8 cellular contexts compared by ENCODE assay signal in genomic region chr12:77685112-77685511, GRCh38.
A peak's percentile ranks its signal among the peaks of the same experiment; 100 is the strongest.
DNase-seq lines count a peak whose midpoint lies in the region; ATAC-seq and TF ChIP-seq lines count a peak whose summit lies in the region.

No MANE protein-coding gene starts in this region.

- H3K27me3 Mint-ChIP-seq in naive thymus-derived CD8-positive, alpha-beta T cell, result no peaks in the 10 kb centered on the region

- H3K4me1 Mint-ChIP-seq in naive thymus-derived CD8-positive, alpha-beta T cell, result no peaks in the 10 kb centered on the region

- peaks cover 11% of the 10 kb centered on the region for H3K4me1 ChIP-seq in suprapubic skin

- POLR2A ChIA-PET in naive thymus-derived CD8-positive, alpha-beta T cell (lab: Charles Lee), result no interaction called here

- H3K27me3 ChIP-seq in suprapubic skin, result no peaks in the 10 kb centered on the region

- no peak overlapping the region for H3K27ac Mint-ChIP-seq in naive thymus-derived CD8-positive, alpha-beta T cell

- H3K36me3 Mint-ChIP-seq in naive thymus-derived CD8-positive, alpha-beta T cell, result no peaks in the 10 kb centered on the region

- H3K27ac ChIP-seq in suprapubic skin, result no peak overlapping the region

- H3K4me3 Mint-ChIP-seq in naive thymus-derived CD8-positive, alpha-beta T cell, result no peak overlapping the region

- peak; percentile 30 to 39 for TF ChIP-seq CTCF in suprapubic skin (IDR thresholded peaks at IDR 0.05)

- no peaks in the 10 kb centered on the region for H3K9me3 ChIP-seq in suprapubic skin

- 7% methylated on average over 6 of the region's 6 CpGs for WGBS in suprapubic skin

- no peak for TF ChIP-seq POLR2A in suprapubic skin (IDR thresholded peaks at IDR 0.05)

- no peaks in the 10 kb centered on the region for H3K36me3 ChIP-seq in suprapubic skin

- no peak overlapping the region for H3K4me3 ChIP-seq in suprapubic skin

- H3K9me3 Mint-ChIP-seq in naive thymus-derived CD8-positive, alpha-beta T cell, result peaks cover 0 to 11% (median 3%) of the 10 kb centered on the region in 9 donors

- ATAC-seq in GM19452 (IDR thresholded peaks at IDR 0.05; ENCODE audit: unreplicated experiment), result peak; percentile 75
- no peak for ATAC-seq in naive thymus-derived CD8-positive, alpha-beta T cell

- DNase-seq in DMS53 (lab: John Stamatoyannopoulos, UW) (peak; percentile 91), HPDE6-E6E7 (ENCODE audit: extremely low spot score) (peak; percentile 32), NCI-H69 (lab: John Stamatoyannopoulos, UW) (peak; percentile 74), brain pericyte (ENCODE audit: low read depth, low spot score) (peak; percentile 41), inferior parietal cortex (ENCODE audit: extremely low spot score) (peak; percentile 82), suprapubic skin (ENCODE audit: low spot score in 2 of 2) (peak in 1 of 2 donors; percentile 62)
- no peak for DNase-seq in naive thymus-derived CD8-positive, alpha-beta T cell

- no peak for TF ChIP-seq EP300 in suprapubic skin (IDR thresholded peaks at IDR 0.05)

Comparison
In these comparisons a context has a peak if more than half of its experiments do, and no peak if none do; other contexts are left out.
1. DNase-seq: peak in DMS53 (single experiment), HPDE6-E6E7 (single experiment), NCI-H69 (single experiment), brain pericyte (single experiment) and inferior parietal cortex (single experiment); none in naive thymus-derived CD8-positive, alpha-beta T cell (0 of 10).